Comparison of ENCODE assay signal across 12 cellular contexts in genomic region chrX:134908235-134908834, GRCh38. TPM values are rescaled to one million over a fixed set of nuclear protein-coding genes. Genes with fewer than 3 reads are reported as not detected.
DNase-seq lines count a peak whose midpoint lies in the region; TF ChIP-seq lines count a peak whose summit lies in the region.
"Had no signal": no experiment of that assay in that cellular context is flagged by ENCODE, and none has a peak within 500 bp of the region (broad histone marks: within the 10 kb centered on the region; RNA-seq: fewer than 3 reads in every experiment).

No MANE protein-coding gene starts in this region.

- H3K27ac Mint-ChIP-seq in activated naive CD4-positive, alpha-beta T cell treated with anti-CD3 and anti-CD28 coated beads, Interleukin-2, amount 10 ng/mL, durations not matched to agents 7 days and 5 days: peak overlapping the region; percentile 86

- peak; percentile 45 for DNase-seq in activated naive CD4-positive, alpha-beta T cell treated with anti-CD3 and anti-CD28 coated beads, Interleukin-2, amount 10 ng/mL, durations not matched to agents 7 days and 5 days
- DNase-seq in activated naive CD4-positive, alpha-beta T cell (lab: John Stamatoyannopoulos, UW): no peak
- DNase-seq in NCI-H2227 treated with DMSO at 0.1 percent for 48 hours (lab: John Stamatoyannopoulos, UW): peak; percentile 89
- peak; percentile 52 to 68 for DNase-seq in cardiac fibroblast (ENCODE audit: low read depth in 2 of 2)
- peak; percentile 26 for DNase-seq in smooth muscle cell of the brain vasculature (ENCODE audit: low read depth, low spot score)
- no peak for DNase-seq in NCI-H1436 (lab: John Stamatoyannopoulos, UW)
- no peak for DNase-seq in ureter (ENCODE audit: low spot score)
- DNase-seq in stimulated activated CD4-positive, alpha-beta T cell treated with anti-CD3 and anti-CD28 coated beads, Interleukin-2, amount 100 ng/mL, for 24 hours: no peak
- DNase-seq: amniotic stem cell, DMS153, left colon, Peyer's patch had no signal

- no peak overlapping the region for H3K4me3 Mint-ChIP-seq in activated naive CD4-positive, alpha-beta T cell treated with anti-CD3 and anti-CD28 coated beads, Interleukin-2, amount 10 ng/mL, durations not matched to agents 7 days and 5 days

- no peak for TF ChIP-seq CTCF in cardiac fibroblast (IDR thresholded peaks at IDR 0.05; ENCODE audit: low read depth, low read length)

- H3K27me3 Mint-ChIP-seq in activated naive CD4-positive, alpha-beta T cell treated with anti-CD3 and anti-CD28 coated beads, Interleukin-2, amount 10 ng/mL, durations not matched to agents 7 days and 5 days: no peaks in the 10 kb centered on the region

- no peak overlapping the region for H3K4me3 ChIP-seq in cardiac fibroblast (replicated peaks in 1 of 2; ENCODE audit: low read depth in 2 of 2, low read length in 2 of 2)
- H3K4me3 ChIP-seq: Peyer's patch had no signal

- peaks cover 9% of the 10 kb centered on the region for H3K4me1 Mint-ChIP-seq in activated naive CD4-positive, alpha-beta T cell treated with anti-CD3 and anti-CD28 coated beads, Interleukin-2, amount 10 ng/mL, durations not matched to agents 7 days and 5 days

- no peaks in the 10 kb centered on the region for H3K9me3 Mint-ChIP-seq in activated naive CD4-positive, alpha-beta T cell treated with anti-CD3 and anti-CD28 coated beads, Interleukin-2, amount 10 ng/mL, durations not matched to agents 7 days and 5 days

- CTCF ChIA-PET in activated naive CD4-positive, alpha-beta T cell treated with anti-CD3 and anti-CD28 coated beads, Interleukin-2, amount 10 ng/mL, durations not matched to agents 7 days and 5 days (lab: Charles Lee): interaction anchor here (0.9 to 1.8 kb wide), 2 partner anchors 10 to 122 kb away, joined by 3 to 8 read pairs; no protein-coding TSS in a partner anchor

- peaks cover 2% of the 10 kb centered on the region for H3K36me3 Mint-ChIP-seq in activated naive CD4-positive, alpha-beta T cell treated with anti-CD3 and anti-CD28 coated beads, Interleukin-2, amount 10 ng/mL, durations not matched to agents 7 days and 5 days

RNA-seq across cellular contexts. Expression of gene MOSPD1, which starts 6.7 kb away (rescaled TPM):
- total RNA-seq in ureter: 15.5 TPM

Comparison
In these comparisons a context has a peak if more than half of its experiments do, and no peak if none do; other contexts are left out.
1. DNase-seq: peak in activated naive CD4-positive, alpha-beta T cell treated with anti-CD3 and anti-CD28 coated beads, Interleukin-2, amount 10 ng/mL, durations not matched to agents 7 days and 5 days (single experiment), NCI-H2227 treated with DMSO at 0.1 percent for 48 hours (single experiment), cardiac fibroblast (2 of 2) and smooth muscle cell of the brain vasculature (single experiment); none in activated naive CD4-positive, alpha-beta T cell (0 of 4), NCI-H1436 (single experiment), ureter (single experiment) and stimulated activated CD4-positive, alpha-beta T cell treated with anti-CD3 and anti-CD28 coated beads, Interleukin-2, amount 100 ng/mL, for 24 hours (0 of 2).